ENCODE assay signal across 28 cellular contexts in the genomic region with DNA sequence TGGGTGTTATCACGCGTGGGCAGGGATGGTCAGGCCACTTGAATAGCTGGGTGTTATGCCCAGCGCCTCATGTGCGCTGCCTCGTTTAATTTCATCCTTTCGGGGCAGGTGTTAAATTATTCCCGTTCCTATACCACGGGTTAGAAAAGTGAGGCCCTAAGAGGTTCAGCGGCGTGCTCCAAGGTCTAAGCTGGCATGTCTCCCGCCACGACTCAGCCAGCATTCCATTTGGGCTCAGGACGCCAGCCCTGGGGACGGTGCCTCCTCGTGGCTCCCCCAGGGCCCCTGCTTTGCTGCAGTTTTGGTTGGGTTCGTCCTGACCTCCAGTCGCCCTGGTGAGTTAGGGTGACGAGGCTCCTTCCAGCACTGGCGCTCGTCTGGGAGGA.
A peak's percentile ranks its signal among the peaks of the same experiment; 100 is the strongest.
DNase-seq lines count a peak whose midpoint lies in the region; ATAC-seq and TF ChIP-seq lines count a peak whose summit lies in the region.
"Had no signal": no experiment of that assay in that cellular context is flagged by ENCODE, and none has a peak within 500 bp of the region (broad histone marks: within the 10 kb centered on the region; RNA-seq: fewer than 3 reads in every experiment).

No MANE protein-coding gene starts in this region.

- DNase-seq in activated CD8-positive, alpha-beta memory T cell treated with anti-CD3 and anti-CD28 coated beads for 24 hours = peak; percentile 53
- DNase-seq in activated CD8-positive, alpha-beta memory T cell treated with anti-CD3 and anti-CD28 coated beads, Interleukin-2, amount 10 ng/mL, durations not matched to agents 7 days and 5 days = no peak
- DNase-seq in activated CD8-positive, alpha-beta T cell treated with anti-CD3 and anti-CD28 coated beads for 36 hours = no peak
- DNase-seq in left lobe of liver (ENCODE audit: low spot score) (peak; percentile 30), NAMALWA (ENCODE audit: low spot score) (no peak), GM13976 (ENCODE audit: low spot score) (no peak)
- DNase-seq in stimulated activated CD8-positive, alpha-beta memory T cell treated with anti-CD3 and anti-CD28 coated beads, Interleukin-4, amount 100 ng/mL, for 48 hours = peak; percentile 8
- DNase-seq in stimulated activated CD4-positive, alpha-beta T cell treated with anti-CD3 and anti-CD28 coated beads, Interleukin-1b, Interleukin-23, amount 100 ng/mL, for 48 hours = no peak
- DNase-seq: activated CD4-positive, alpha-beta memory T cell treated with anti-CD3 and anti-CD28 coated beads for 36 hours; activated CD4-positive, CD25-positive, alpha-beta regulatory T cell treated with anti-CD3 and anti-CD28 coated beads, Interleukin-2, amount 50 U/mL, for 72 hours; activated gamma-delta T cell; foreskin melanocyte; Kasumi-1; kidney; NCI-H1417 treated with DMSO at 0.1 percent for 48 hours; NCI-H2029 treated with DMSO at 0.1 percent for 48 hours; NCI-H226; NCI-H526 treated with DMSO at 0.1 percent for 48 hours; retina; SHP77; small intestine; stomach; T-helper 2 cell; tibial artery had no signal

- POLR2A ChIA-PET in activated CD8-positive, alpha-beta T cell treated with anti-CD3 and anti-CD28 coated beads for 36 hours (lab: Charles Lee) = interaction anchor here (0.6 to 1.0 kb wide), 2 partner anchors 13 to 29 kb away, joined by 3 read pairs; no protein-coding TSS in a partner anchor

- no peaks in the 10 kb centered on the region for H3K27me3 Mint-ChIP-seq in activated CD8-positive, alpha-beta memory T cell treated with anti-CD3 and anti-CD28 coated beads, Interleukin-2, amount 10 ng/mL, durations not matched to agents 7 days and 5 days
- no peaks in the 10 kb centered on the region for H3K27me3 Mint-ChIP-seq in activated CD8-positive, alpha-beta T cell treated with anti-CD3 and anti-CD28 coated beads for 36 hours
- H3K27me3 Mint-ChIP-seq: activated CD4-positive, alpha-beta memory T cell treated with anti-CD3 and anti-CD28 coated beads for 36 hours; CD4-positive, alpha-beta T cell; memory B cell had no signal

- H3K4me1 Mint-ChIP-seq in activated CD8-positive, alpha-beta memory T cell treated with anti-CD3 and anti-CD28 coated beads, Interleukin-2, amount 10 ng/mL, durations not matched to agents 7 days and 5 days = peaks cover 12% of the 10 kb centered on the region
- H3K4me1 Mint-ChIP-seq in activated CD8-positive, alpha-beta T cell treated with anti-CD3 and anti-CD28 coated beads for 36 hours (ENCODE audit: low read depth) = peaks cover 29% of the 10 kb centered on the region
- H3K4me1 Mint-ChIP-seq: neural crest cell had no signal

- no peaks in the 10 kb centered on the region for H3K9me3 Mint-ChIP-seq in activated CD8-positive, alpha-beta memory T cell treated with anti-CD3 and anti-CD28 coated beads, Interleukin-2, amount 10 ng/mL, durations not matched to agents 7 days and 5 days (ENCODE audit: low read depth)
- H3K9me3 Mint-ChIP-seq in activated CD8-positive, alpha-beta T cell treated with anti-CD3 and anti-CD28 coated beads for 36 hours = no peaks in the 10 kb centered on the region
- H3K9me3 Mint-ChIP-seq: activated CD4-positive, alpha-beta memory T cell treated with anti-CD3 and anti-CD28 coated beads for 36 hours; CD4-positive, alpha-beta T cell; memory B cell; neural crest cell had no signal

- ATAC-seq in activated CD8-positive, alpha-beta memory T cell treated with anti-CD3 and anti-CD28 coated beads, Interleukin-2, amount 10 ng/mL, durations not matched to agents 7 days and 5 days = no peak
- ATAC-seq in activated CD8-positive, alpha-beta T cell treated with anti-CD3 and anti-CD28 coated beads for 36 hours = no peak
- no peak for ATAC-seq in left lobe of liver
- ATAC-seq: Panc1 had no signal

- no peak overlapping the region for H3K4me3 Mint-ChIP-seq in activated CD8-positive, alpha-beta memory T cell treated with anti-CD3 and anti-CD28 coated beads, Interleukin-2, amount 10 ng/mL, durations not matched to agents 7 days and 5 days
- H3K4me3 Mint-ChIP-seq in activated CD8-positive, alpha-beta T cell treated with anti-CD3 and anti-CD28 coated beads for 36 hours = no peak overlapping the region
- H3K4me3 Mint-ChIP-seq: activated CD4-positive, alpha-beta memory T cell treated with anti-CD3 and anti-CD28 coated beads for 36 hours; CD4-positive, alpha-beta T cell; memory B cell; neural crest cell had no signal

- TF ChIP-seq CTCF in activated CD8-positive, alpha-beta T cell treated with anti-CD3 and anti-CD28 coated beads for 36 hours (IDR thresholded peaks at IDR 0.05) = no peak
- TF ChIP-seq CTCF in GM13976 (IDR thresholded peaks at IDR 0.05; ENCODE audit: borderline replicate concordance, control extremely low read depth, extremely low read depth, insufficient read depth, missing control alignments) = no peak

- H3K27ac Mint-ChIP-seq in activated CD8-positive, alpha-beta memory T cell treated with anti-CD3 and anti-CD28 coated beads, Interleukin-2, amount 10 ng/mL, durations not matched to agents 7 days and 5 days = no peak overlapping the region
- peak overlapping the region; percentile 96 for H3K27ac Mint-ChIP-seq in activated CD8-positive, alpha-beta T cell treated with anti-CD3 and anti-CD28 coated beads for 36 hours
- H3K27ac Mint-ChIP-seq: CD4-positive, alpha-beta T cell; memory B cell had no signal

- intact Hi-C loops in activated CD8-positive, alpha-beta T cell treated with anti-CD3 and anti-CD28 coated beads for 36 hours (cut with micrococcal nuclease) = no loop called here

- CTCF ChIA-PET in activated CD8-positive, alpha-beta memory T cell treated with anti-CD3 and anti-CD28 coated beads, Interleukin-2, amount 10 ng/mL, durations not matched to agents 7 days and 5 days (lab: Charles Lee) = no interaction called here
- CTCF ChIA-PET in activated CD8-positive, alpha-beta T cell treated with anti-CD3 and anti-CD28 coated beads for 36 hours (lab: Charles Lee) = interaction anchor here (0.8 kb wide), 1 partner anchor 37 kb away, joined by 3 read pairs; no protein-coding TSS in a partner anchor

- in situ Hi-C loops in GM13976 (cut with MboI; ENCODE audit: low sequenced_read_pairs, unreplicated experiment) = no loop called here

- peaks cover 23% of the 10 kb centered on the region for H3K36me3 Mint-ChIP-seq in activated CD8-positive, alpha-beta memory T cell treated with anti-CD3 and anti-CD28 coated beads, Interleukin-2, amount 10 ng/mL, durations not matched to agents 7 days and 5 days
- peaks cover 49% of the 10 kb centered on the region for H3K36me3 Mint-ChIP-seq in activated CD8-positive, alpha-beta T cell treated with anti-CD3 and anti-CD28 coated beads for 36 hours (ENCODE audit: low read depth)

Comparison
In these comparisons a context has a peak if more than half of its experiments do, and no peak if none do; other contexts are left out.
1. DNase-seq: peak in activated CD8-positive, alpha-beta memory T cell treated with anti-CD3 and anti-CD28 coated beads for 24 hours (single experiment), left lobe of liver (single experiment) and stimulated activated CD8-positive, alpha-beta memory T cell treated with anti-CD3 and anti-CD28 coated beads, Interleukin-4, amount 100 ng/mL, for 48 hours (single experiment); none in activated CD8-positive, alpha-beta memory T cell treated with anti-CD3 and anti-CD28 coated beads, Interleukin-2, amount 10 ng/mL, durations not matched to agents 7 days and 5 days (single experiment), activated CD8-positive, alpha-beta T cell treated with anti-CD3 and anti-CD28 coated beads for 36 hours (single experiment), stimulated activated CD4-positive, alpha-beta T cell treated with anti-CD3 and anti-CD28 coated beads, Interleukin-1b, Interleukin-23, amount 100 ng/mL, for 48 hours (single experiment), NAMALWA (single experiment) and GM13976 (single experiment).